ENCODE assay signal across 10 cellular contexts in genomic region chr10:81018898-81019890, GRCh38.
DNase-seq lines count a peak whose midpoint lies in the region; ATAC-seq and TF ChIP-seq lines count a peak whose summit lies in the region.
"Had no signal": no experiment of that assay in that cellular context is flagged by ENCODE, and none has a peak within 500 bp of the region (broad histone marks: within the 10 kb centered on the region; RNA-seq: fewer than 3 reads in every experiment).

No MANE protein-coding gene starts in this region.

- TF ChIP-seq CTCF in A673 (conservative IDR thresholded peaks at IDR 0.05; ENCODE audit: low read depth, low read length) (peak; percentile 80), spleen (IDR thresholded peaks at IDR 0.05 in 8 of 11, conservative IDR thresholded peaks at IDR 0.05 in 3 of 11) (peak in 8 of 11 experiments; percentile 13 to 60 (median 38)), ovary (IDR thresholded peaks at IDR 0.05) (no peak)

- BruUV-seq in A673 (replicated peaks; lab: Mats Ljungman, UMichigan): no TSS peak

- H3K36me3 ChIP-seq in A673 (ENCODE audit: insufficient read depth, low read length, poor library complexity, severe bottlenecking) (no peaks in the 10 kb centered on the region), spleen (no peaks in the 10 kb centered on the region), ovary (no peaks in the 10 kb centered on the region)
- H3K36me3 ChIP-seq: SJSA1 had no signal

- intact Hi-C loops in A673 (cut with micrococcal nuclease; ENCODE audit: unreplicated experiment) (loop anchor here (1.0 kb wide), 1 partner anchor 320 kb away; no protein-coding TSS in a partner anchor), spleen (cut with DNase I; ENCODE audit: low total_unique reads) (no loop called here), ovary (cut with DNase I) (no loop called here)

- H3K4me1 ChIP-seq in A673 (ENCODE audit: insufficient read depth, low read length, poor library complexity, severe bottlenecking): no peaks in the 10 kb centered on the region
- H3K4me1 ChIP-seq in spleen: peaks cover 0 to 3% (median 0%) of the 10 kb centered on the region in 6 donors
- H3K4me1 ChIP-seq in ovary (ENCODE audit: insufficient read depth): no peaks in the 10 kb centered on the region
- H3K4me1 ChIP-seq: SJSA1 had no signal

- POLR2A ChIA-PET in A673 (lab: Charles Lee; ENCODE audit: low non-redundant PET): no interaction called here

- TF ChIP-seq POLR2A in spleen (IDR thresholded peaks at IDR 0.05) (no peak), ovary (IDR thresholded peaks at IDR 0.05) (no peak)

- TF ChIP-seq EP300 in ovary (IDR thresholded peaks at IDR 0.05): no peak

- peak; percentile 71 for ATAC-seq in GM21737 (IDR thresholded peaks at IDR 0.05; ENCODE audit: unreplicated experiment)
- ATAC-seq: naive thymus-derived CD8-positive, alpha-beta T cell had no signal

- H3K4me3 ChIP-seq in A673 (ENCODE audit: low read depth, low read length, poor library complexity, severe bottlenecking) (peak overlapping the region; percentile 17), spleen (no peak overlapping the region), ovary (no peak overlapping the region)
- H3K4me3 ChIP-seq: SJSA1 had no signal

- WGBS in spleen, 5 donors: 47 to 57% (median 49%) methylated on average over 9 of the region's 9 CpGs
- 41 to 45% (median 42%) methylated on average over 9 of the region's 9 CpGs for WGBS in ovary, 3 donors

- CTCF ChIA-PET in A673 (lab: Charles Lee): interaction anchor here (0.8 to 1.1 kb wide), 3 partner anchors 8 to 356 kb away, joined by 3 to 4 read pairs (median 3); no protein-coding TSS in a partner anchor

- DNase-seq in A673 (ENCODE audit: low spot score): peak; percentile 83
- peak; percentile 2 for DNase-seq in EL
- DNase-seq in HuH-7 (ENCODE audit: low spot score): peak; percentile 21
- DNase-seq in SKM-1 treated with dmso at 0.1 percent for 144 hours (lab: John Stamatoyannopoulos, UW; ENCODE audit: unreplicated experiment): peak; percentile 75
- peak; percentile 25 for DNase-seq in foreskin melanocyte
- DNase-seq in spleen: no peak
- DNase-seq in ovary: no peak

- H3K9me3 ChIP-seq in A673 (ENCODE audit: low read depth, low read length, poor library complexity, severe bottlenecking): no peaks in the 10 kb centered on the region
- H3K9me3 ChIP-seq in spleen: no peaks in the 10 kb centered on the region
- no peaks in the 10 kb centered on the region for H3K9me3 ChIP-seq in ovary
- H3K9me3 ChIP-seq: SJSA1 had no signal

- H3K27ac ChIP-seq in A673 (ENCODE audit: low read depth, low read length, poor library complexity, severe bottlenecking) (no peak overlapping the region), spleen (no peak overlapping the region), ovary (no peak overlapping the region)
- H3K27ac ChIP-seq: SJSA1 had no signal

- no peaks in the 10 kb centered on the region for H3K27me3 ChIP-seq in A673 (replicated peaks; ENCODE audit: insufficient read depth, low read depth, low read length, poor library complexity)
- no peaks in the 10 kb centered on the region for H3K27me3 ChIP-seq in spleen (replicated peaks in 1 of 7)
- H3K27me3 ChIP-seq in ovary: no peaks in the 10 kb centered on the region
- H3K27me3 ChIP-seq: SJSA1 had no signal

Comparison
In these comparisons a context has a peak if more than half of its experiments do, and no peak if none do; other contexts are left out.
1. DNase-seq: peak in A673 (single experiment), EL (single experiment), HuH-7 (single experiment), SKM-1 treated with dmso at 0.1 percent for 144 hours (single experiment) and foreskin melanocyte (single experiment); none in spleen (single experiment) and ovary (0 of 5).
2. CTCF ChIP-seq: peak in A673 (single experiment) and spleen (8 of 11); none in ovary (0 of 3).